In genomic region chr9:6563036-6563435, GRCh38 we compare ENCODE assay signal across 1 cellular context.
A peak's percentile ranks its signal among the peaks of the same experiment; 100 is the strongest.
TF ChIP-seq lines count a peak whose summit lies in the region.

No MANE protein-coding gene starts in this region.

TF ChIP-seq in endothelial cell of umbilical vein, 7 proteins besides CTCF, POLR2A, EP300 and RAD21 (continued from another document):
- TF ChIP-seq POLR2AphosphoS5 (IDR thresholded peaks at IDR 0.05; ENCODE audit: insufficient read depth, low read depth, low read length): peak; percentile 26
- TF ChIP-seq MAX (IDR thresholded peaks at IDR 0.05; ENCODE audit: insufficient read depth, insufficient read length): no peak
